Comparison of ENCODE assay signal across 24 cellular contexts in the genomic region with DNA sequence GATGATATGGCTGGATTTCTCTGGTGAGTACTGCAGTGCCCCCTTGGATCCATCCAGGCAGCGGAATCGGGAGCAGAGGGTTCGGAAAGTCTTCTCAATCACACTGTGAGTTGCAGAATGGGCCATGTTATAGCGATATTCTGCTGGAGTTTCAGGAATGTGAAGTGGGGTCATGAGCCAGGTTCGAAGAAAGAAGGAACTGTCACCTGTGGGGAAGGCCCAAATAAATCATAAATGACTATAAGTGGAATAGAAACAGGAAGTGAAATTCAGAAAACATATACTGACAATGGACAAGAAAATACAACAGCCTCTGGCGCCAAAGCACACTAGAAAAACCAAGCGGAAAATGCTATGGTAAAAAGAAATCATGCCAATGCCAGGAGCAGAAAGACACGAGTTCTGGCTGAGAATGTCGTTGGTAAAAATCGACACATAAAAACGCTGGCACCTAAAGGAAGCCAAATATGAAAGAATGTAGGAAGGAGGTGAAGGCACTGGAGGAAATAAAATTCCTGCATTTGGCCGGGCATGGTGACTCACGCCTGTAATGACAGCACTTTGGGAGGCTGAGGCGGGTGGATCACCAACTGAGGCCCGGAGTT. TPM values are rescaled to one million over a fixed set of nuclear protein-coding genes. Genes with fewer than 3 reads are reported as not detected.
DNase-seq lines count a peak whose midpoint lies in the region; ATAC-seq, FAIRE-seq and TF ChIP-seq lines count a peak whose summit lies in the region.
"Had no signal": no experiment of that assay in that cellular context is flagged by ENCODE, and none has a peak within 500 bp of the region (broad histone marks: within the 10 kb centered on the region; RNA-seq: fewer than 3 reads in every experiment).

No MANE protein-coding gene starts in this region.

- H4K91ac ChIP-seq in trophoblast cell (ENCODE audit: low read depth, low read length), result no peak overlapping the region

- no peak overlapping the region for H3K4ac ChIP-seq in trophoblast cell (ENCODE audit: low read depth, low read length)

- H3K27me3 ChIP-seq in Karpas-422 (ENCODE audit: low read length) (no peaks in the 10 kb centered on the region), trophoblast cell (ENCODE audit: insufficient read depth, low read length) (no peaks in the 10 kb centered on the region), foreskin keratinocyte (no peaks in the 10 kb centered on the region)
- H3K27me3 ChIP-seq: ascending aorta, pancreas, right lobe of liver, upper lobe of left lung had no signal

- WGBS in trophoblast cell (ENCODE audit: extremely low coverage, insufficient coverage, insufficient read length), result no CpG with 5 or more reads among the region's 15 CpGs

- peaks cover 10% of the 10 kb centered on the region for H3K9me3 Mint-ChIP-seq in activated B cell treated with CpG ODN at 0.5 μM for 24 hours
- H3K9me3 Mint-ChIP-seq: natural killer cell had no signal

- no peak overlapping the region for H2BK5ac ChIP-seq in trophoblast cell (ENCODE audit: low read depth, low read length, poor library complexity)

- no peak overlapping the region for H3K4me3 Mint-ChIP-seq in activated B cell treated with CpG ODN at 0.5 μM for 24 hours
- H3K4me3 Mint-ChIP-seq: natural killer cell had no signal

- no peak overlapping the region for H2AK5ac ChIP-seq in trophoblast cell (ENCODE audit: low read length)

- TF ChIP-seq CTCF in activated B cell treated with CpG ODN at 0.5 μM for 24 hours (IDR thresholded peaks at IDR 0.05), result no peak
- no peak for TF ChIP-seq CTCF in foreskin keratinocyte (conservative IDR thresholded peaks at IDR 0.05)

- H3K4me2 ChIP-seq in Karpas-422 (ENCODE audit: low read depth, low read length, poor library complexity, severe bottlenecking) (peak overlapping the region; percentile 54), trophoblast cell (ENCODE audit: low read length) (no peak overlapping the region)

- intact Hi-C loops in activated B cell treated with CpG ODN at 0.5 μM for 24 hours (cut with micrococcal nuclease), result loop anchor here (1.0 to 2.0 kb wide), 2 partner anchors 10 to 13 kb away; a partner anchor contains a TSS

- H3K27ac ChIP-seq in Karpas-422 (ENCODE audit: low read length) (peak overlapping the region; percentile 46; the same call in 1 of the 2 replicates), trophoblast cell (ENCODE audit: low read depth, low read length) (no peak overlapping the region), foreskin keratinocyte (no peak overlapping the region)
- H3K27ac ChIP-seq: ascending aorta, C4-2B, HL-60, pancreas, right lobe of liver, upper lobe of left lung had no signal

- peak overlapping the region; percentile 62 for H3K27ac Mint-ChIP-seq in activated B cell treated with CpG ODN at 0.5 μM for 24 hours
- H3K27ac Mint-ChIP-seq: natural killer cell had no signal

- H3K79me2 ChIP-seq in Karpas-422 (ENCODE audit: low read length) (peaks cover 2% of the 10 kb centered on the region; the same call in 1 of the 2 replicates), trophoblast cell (ENCODE audit: control insufficient read depth, insufficient read depth, low read length, poor library complexity) (no peaks in the 10 kb centered on the region)

- H3K4me1 Mint-ChIP-seq in activated B cell treated with CpG ODN at 0.5 μM for 24 hours, result peaks cover 11% of the 10 kb centered on the region

- no peak overlapping the region for H3K23ac ChIP-seq in trophoblast cell (ENCODE audit: low read length)

- no peak overlapping the region for H2AFZ ChIP-seq in Karpas-422 (ENCODE audit: low read length)
- H2AFZ ChIP-seq in trophoblast cell (ENCODE audit: insufficient read depth, low read length, poor library complexity), result no peak overlapping the region

- no peaks in the 10 kb centered on the region for H3K9me2 ChIP-seq in Karpas-422 (replicated peaks; ENCODE audit: insufficient read depth, low read length)

- H3K18ac ChIP-seq in trophoblast cell (ENCODE audit: low read length), result no peak overlapping the region

- TF ChIP-seq POLR2A in GM12891 (IDR thresholded peaks at IDR 0.05; ENCODE audit: low read depth, low read length), result no peak

- no peak overlapping the region for H4K8ac ChIP-seq in trophoblast cell (ENCODE audit: low read depth, low read length)

- no peak overlapping the region for H3K14ac ChIP-seq in trophoblast cell (ENCODE audit: low read length)

- no peaks in the 10 kb centered on the region for H3K79me1 ChIP-seq in trophoblast cell (ENCODE audit: low read length)

- peak overlapping the region; percentile 19; the same call in 1 of the 2 replicates for H3K4me3 ChIP-seq in Karpas-422 (ENCODE audit: low read length)
- H3K4me3 ChIP-seq in trophoblast cell (ENCODE audit: low read depth, low read length), result no peak overlapping the region
- H3K4me3 ChIP-seq: ascending aorta, pancreas, right lobe of liver, upper lobe of left lung had no signal

- POLR2A ChIA-PET in activated B cell treated with CpG ODN at 0.5 μM for 24 hours (lab: Charles Lee), result interaction anchor here (0.6 kb wide), 1 partner anchor 356 kb away, joined by 6 read pairs; no protein-coding TSS in a partner anchor

- CTCF ChIA-PET in activated B cell treated with CpG ODN at 0.5 μM for 24 hours (lab: Charles Lee), result interaction anchor here (1.1 kb wide), 1 partner anchor 15 kb away, joined by 6 read pairs; no protein-coding TSS in a partner anchor

- no peaks in the 10 kb centered on the region for H3K27me3 Mint-ChIP-seq in activated B cell treated with CpG ODN at 0.5 μM for 24 hours

- no peak overlapping the region for H2BK12ac ChIP-seq in trophoblast cell (ENCODE audit: low read length)

- FAIRE-seq in GM12891 (lab: Jason Lieb, UNC), result no peak
- FAIRE-seq: H54, HepG2, pancreas had no signal

- H3K9ac ChIP-seq in Karpas-422 (ENCODE audit: low read length) (0 out of 2 replicates have a peak overlapping the region, but pooled peaks have one; percentile 1), trophoblast cell (ENCODE audit: low read length) (peak overlapping the region; percentile 34)

- H3K9me3 ChIP-seq in Karpas-422 (ENCODE audit: low read length) (no peaks in the 10 kb centered on the region), trophoblast cell (ENCODE audit: insufficient read depth, low read depth, low read length) (no peaks in the 10 kb centered on the region)
- H3K9me3 ChIP-seq: ascending aorta, pancreas, right lobe of liver, upper lobe of left lung had no signal

- peaks cover 36% of the 10 kb centered on the region for H3K4me1 ChIP-seq in Karpas-422 (ENCODE audit: low read length)
- H3K4me1 ChIP-seq in trophoblast cell (ENCODE audit: control insufficient read depth in 1 of 2, insufficient read depth in 2 of 2, low read length in 2 of 2), result no peaks in the 10 kb centered on the region
- no peaks in the 10 kb centered on the region for H3K4me1 ChIP-seq in foreskin keratinocyte
- H3K4me1 ChIP-seq: ascending aorta, pancreas, upper lobe of left lung had no signal

- ATAC-seq in activated B cell treated with CpG ODN at 0.5 μM for 24 hours (ENCODE audit: low read depth) (peak; percentile 28), foreskin keratinocyte (no peak)
- ATAC-seq: HepG2, natural killer cell, pancreas, right lobe of liver had no signal

- H3K36me3 Mint-ChIP-seq in activated B cell treated with CpG ODN at 0.5 μM for 24 hours (ENCODE audit: low read depth), result peaks cover 8% of the 10 kb centered on the region
- H3K36me3 Mint-ChIP-seq: natural killer cell had no signal

- H4K12ac ChIP-seq in trophoblast cell (ENCODE audit: low read depth, low read length), result no peak overlapping the region

- no peaks in the 10 kb centered on the region for H4K20me1 ChIP-seq in Karpas-422 (ENCODE audit: insufficient read depth, low read depth, low read length)

- DNase-seq in GM12891 (ENCODE audit: insufficient read length, low spot score), result no peak
- peak; percentile 56 for DNase-seq in Karpas-422
- no peak for DNase-seq in activated B cell treated with CpG ODN at 0.5 μM for 24 hours
- no peak for DNase-seq in trophoblast cell
- no peak for DNase-seq in activated T-cell treated with anti-CD3 and anti-CD28 coated beads, Interleukin-2, amount 50 U/mL, for 48 hours
- DNase-seq in foreskin keratinocyte, result no peak
- DNase-seq in NCI-H510A (lab: John Stamatoyannopoulos, UW), result no peak
- DNase-seq: activated CD4-positive, alpha-beta T cell treated with anti-CD3 and anti-CD28 coated beads for 1 hour; activated naive CD4-positive, alpha-beta T cell treated with anti-CD3 and anti-CD28 coated beads, Interleukin-2, amount 50 U/mL, for 16 hours; caudate nucleus; dermis blood vessel endothelial cell; glutamatergic neuron; mesendoderm; natural killer cell; NCI-H1417 treated with DMSO at 0.1 percent for 48 hours; NCI-H2107; pancreas; right lobe of liver; upper lobe of left lung had no signal

- no peak overlapping the region for H2BK120ac ChIP-seq in trophoblast cell (ENCODE audit: insufficient read depth, low read length, poor library complexity)

- H3K36me3 ChIP-seq in Karpas-422 (ENCODE audit: insufficient read depth, low read length) (no peaks in the 10 kb centered on the region), trophoblast cell (ENCODE audit: control insufficient read depth in 1 of 2, insufficient read depth in 2 of 2, low read length in 2 of 2) (no peaks in the 10 kb centered on the region)
- H3K36me3 ChIP-seq: pancreas, right lobe of liver had no signal

TF ChIP-seq in GM12891, 5 proteins besides CTCF, POLR2A, EP300 and RAD21:
- TF ChIP-seq SPI1 (IDR thresholded peaks at IDR 0.05; ENCODE audit: low read depth, low read length) (peak; percentile 97), POLR2AphosphoS5 (IDR thresholded peaks at IDR 0.05; ENCODE audit: low read depth, low read length) (no peak)

RNA-seq across cellular contexts. Expression of a gene that starts 10.0 kb away (rescaled TPM):
- 11.7 TPM for polyA plus RNA-seq in GM12891 (2012; ENCODE audit: low read depth, missing spikeins)
- total RNA-seq in Karpas-422 (2014; rRNA removed; shearing (Covaris generic); ENCODE audit: low replicate concordance), result 26.2 and 30.3 TPM in 2 replicates
- total RNA-seq in activated B cell treated with CpG ODN at 0.5 μM for 24 hours (35.5 and 39.1 TPM in 2 replicates), foreskin keratinocyte (17.8 and 18.4 TPM in 2 replicates)
- 12.9 and 14.9 TPM in 2 replicates for polyA plus RNA-seq in trophoblast cell (2013)
- polyA plus RNA-seq in foreskin keratinocyte, result 7.6 and 8.1 TPM in 2 replicates

RNA-seq across cellular contexts. Expression of a gene that starts 13.2 kb away (rescaled TPM):
- polyA plus RNA-seq in GM12891 (2012; ENCODE audit: low read depth, missing spikeins), result 2.4 TPM
- total RNA-seq in Karpas-422 (2014; rRNA removed; shearing (Covaris generic); ENCODE audit: low replicate concordance), result 3.8 and 4.0 TPM in 2 replicates
- 5.4 and 6.5 TPM in 2 replicates for total RNA-seq in activated B cell treated with CpG ODN at 0.5 μM for 24 hours
- polyA plus RNA-seq in trophoblast cell (2013), result 3.6 and 3.7 TPM in 2 replicates
- total RNA-seq in foreskin keratinocyte, result 4.8 and 5.0 TPM in 2 replicates
- polyA plus RNA-seq in foreskin keratinocyte, result 3.5 TPM in 2 replicates
- total RNA-seq: ascending aorta had no signal

RNA-seq across cellular contexts. Expression of a gene that starts 13.5 kb away (rescaled TPM):
- polyA plus RNA-seq in GM12891 (2012; ENCODE audit: low read depth, missing spikeins), result 23.3 TPM
- 77.4 and 79.2 TPM in 2 replicates for total RNA-seq in Karpas-422 (2014; rRNA removed; shearing (Covaris generic); ENCODE audit: low replicate concordance)
- total RNA-seq in activated B cell treated with CpG ODN at 0.5 μM for 24 hours, result 49.1 and 73.7 TPM in 2 replicates
- 87.2 and 100 TPM in 2 replicates for polyA plus RNA-seq in trophoblast cell (2013)
- 31.5 and 36.4 TPM in 2 replicates for total RNA-seq in foreskin keratinocyte
- 32.1 and 38.1 TPM in 2 replicates for polyA plus RNA-seq in foreskin keratinocyte
